18 cellular contexts compared by ENCODE assay signal in genomic region chr6:77341058-77341986, GRCh38.
DNase-seq lines count a peak whose midpoint lies in the region; ATAC-seq and TF ChIP-seq lines count a peak whose summit lies in the region.
"Had no signal": no experiment of that assay in that cellular context is flagged by ENCODE, and none has a peak within 500 bp of the region (broad histone marks: within the 10 kb centered on the region; RNA-seq: fewer than 3 reads in every experiment).

No MANE protein-coding gene starts in this region.

- no peaks in the 10 kb centered on the region for H3K4me1 ChIP-seq in HEK293 (ENCODE audit: control insufficient read depth, insufficient read depth, low read length)
- H3K4me1 ChIP-seq in adrenal gland (replicated peaks in 1 of 2), result peaks cover 21 to 35% of the 10 kb centered on the region in 2 donors
- H3K4me1 ChIP-seq in tibial artery, result peaks cover 0 to 27% (median 6%) of the 10 kb centered on the region in 4 donors
- H3K4me1 ChIP-seq: colonic mucosa had no signal

- H3K27me3 ChIP-seq in adrenal gland (no peaks in the 10 kb centered on the region), tibial artery (no peaks in the 10 kb centered on the region), MG63 (no peaks in the 10 kb centered on the region)
- H3K27me3 ChIP-seq: colonic mucosa had no signal

- H3K9me3 ChIP-seq in HEK293 (ENCODE audit: control insufficient read depth, insufficient read depth, low read depth, low read length) (no peaks in the 10 kb centered on the region), adrenal gland (replicated peaks in 1 of 3) (peaks cover 0 to 1% (median 0%) of the 10 kb centered on the region in 3 donors), tibial artery (no peaks in the 10 kb centered on the region), MG63 (no peaks in the 10 kb centered on the region)
- H3K9me3 ChIP-seq: colonic mucosa had no signal

- intact Hi-C loops in adrenal gland (cut with DNase I) (no loop called here), Right ventricle myocardium superior (cut with DNase I) (no loop called here), tibial artery (cut with DNase I; ENCODE audit: low total_unique reads) (no loop called here)

- DNase-seq in adrenal gland (peak; percentile 58 to 82 (median 80)), Right ventricle myocardium superior (peak; percentile 61), mucosa of gallbladder (ENCODE audit: low spot score) (peak; percentile 47), tibial artery (no peak), MG63 (no peak), T1000 (lab: John Stamatoyannopoulos, UW) (no peak)
- DNase-seq: activated effector memory CD4-positive, alpha-beta T cell treated with anti-CD3 and anti-CD28 coated beads, Interleukin-2, amount 50 U/mL, for 16 hours; amniotic stem cell; CD4-positive, CD25-positive, alpha-beta regulatory T cell; colonic mucosa; DND-41; immature natural killer cell; NCI-H146; stimulated activated CD4-positive, alpha-beta T cell treated with anti-CD3 and anti-CD28 coated beads, Interleukin-15, amount 100 ng/mL, for 24 hours; stimulated activated naive CD4-positive, alpha-beta T cell treated with Interleukin-2 at 50 U/mL for 16 hours had no signal

- ATAC-seq in Right ventricle myocardium superior (ENCODE audit: poor library complexity), result peak; percentile 97
- no peak for ATAC-seq in GM18519 (IDR thresholded peaks at IDR 0.05; ENCODE audit: low FRiP score, unreplicated experiment)
- ATAC-seq: activated CD4-positive, CD25-positive, alpha-beta regulatory T cell treated with anti-CD3 and anti-CD28 coated beads, Interleukin-2, amount 50 U/mL, for 24 hours had no signal

- H3K27ac ChIP-seq in HEK293 (ENCODE audit: extremely low read depth, low read depth, low read length), result no peak overlapping the region
- peak overlapping the region in 3 of 5 donors; percentile 52 to 60 (median 58) for H3K27ac ChIP-seq in adrenal gland
- H3K27ac ChIP-seq in tibial artery, result no peak overlapping the region
- H3K27ac ChIP-seq: colonic mucosa had no signal

- CTCF ChIA-PET in HEK293 (lab: Yijun Ruan, JAX), result interaction anchor here (0.6 kb wide), 2 partner anchors 12 to 1848 kb away, joined by 3 to 4 read pairs; partner anchors contain the start of gene FILIP1

- H3K36me3 ChIP-seq in HEK293 (ENCODE audit: control insufficient read depth in 2 of 2, insufficient read depth in 1 of 2, low read length in 2 of 2) (no peaks in the 10 kb centered on the region), adrenal gland (replicated peaks in 1 of 2) (no peaks in the 10 kb centered on the region), tibial artery (no peaks in the 10 kb centered on the region), MG63 (no peaks in the 10 kb centered on the region)
- H3K36me3 ChIP-seq: colonic mucosa had no signal

- H3K4me3 ChIP-seq in HEK293 (ENCODE audit: low read depth, low read length) (no peak overlapping the region), adrenal gland (no peak overlapping the region), tibial artery (no peak overlapping the region), MG63 (no peak overlapping the region)
- H3K4me3 ChIP-seq: colonic mucosa had no signal

- TF ChIP-seq CTCF in HEK293 (tag by site-specific recombination; IDR thresholded peaks at IDR 0.05) (no peak), adrenal gland (IDR thresholded peaks at IDR 0.05) (no peak), tibial artery (IDR thresholded peaks at IDR 0.05) (no peak)

- no peak for TF ChIP-seq POLR2A in adrenal gland (IDR thresholded peaks at IDR 0.05)

- WGBS in adrenal gland, 4 donors, result 37 to 50% (median 44%) methylated on average over 4 of the region's 4 CpGs

- POLR2A ChIA-PET in HEK293 (lab: Yijun Ruan, JAX), result no interaction called here

TF ChIP-seq in HEK293, 187 proteins besides CTCF, POLR2A, EP300 and RAD21:
- TF ChIP-seq ZNF518A (tag by site-specific recombination; conservative IDR thresholded peaks at IDR 0.05; ENCODE audit: low read depth) (no peak), ZBTB48 (tag by site-specific recombination; IDR thresholded peaks at IDR 0.05) (peak; percentile 48; the same call in 1 of the 2 replicates)

Comparison
In these comparisons a context has a peak if more than half of its experiments do, and no peak if none do; other contexts are left out.
1. H3K27ac ChIP-seq: peak in adrenal gland (3 of 5); none in HEK293 (single experiment) and tibial artery (0 of 2).
2. DNase-seq: peak in adrenal gland (7 of 7), Right ventricle myocardium superior (single experiment) and mucosa of gallbladder (single experiment); none in tibial artery (0 of 2), MG63 (single experiment) and T1000 (single experiment).